38 cellular contexts compared by ENCODE assay signal in genomic region chr11:8926236-8926635, GRCh38. TPM values are rescaled to one million over a fixed set of nuclear protein-coding genes. Genes with fewer than 3 reads are reported as not detected.
DNase-seq lines count a peak whose midpoint lies in the region; ATAC-seq and TF ChIP-seq lines count a peak whose summit lies in the region.
"Had no signal": no experiment of that assay in that cellular context is flagged by ENCODE, and none has a peak within 500 bp of the region (broad histone marks: within the 10 kb centered on the region; RNA-seq: fewer than 3 reads in every experiment).

No MANE protein-coding gene starts in this region.

- intact Hi-C loops in MCF 10A (cut with micrococcal nuclease) (no loop called here), breast epithelium (cut with DNase I; ENCODE audit: low total_unique reads) (no loop called here), esophagus muscularis mucosa (cut with DNase I) (no loop called here)

- H3K27ac ChIP-seq in breast epithelium (no peak overlapping the region), esophagus muscularis mucosa (replicated peaks in 1 of 4) (no peak overlapping the region), upper lobe of left lung (no peak overlapping the region)
- H3K27ac ChIP-seq: 22Rv1; A549; BLaER1; BLaER1 treated with 17β-estradiol and CSF1 and Interleukin-3, amounts not matched to agents 10 nM and 100 nM; C4-2B had no signal

- H3K4me3 Mint-ChIP-seq in MCF 10A (ENCODE audit: unreplicated experiment): no peak overlapping the region
- no peak overlapping the region for H3K4me3 Mint-ChIP-seq in osteocyte (ENCODE audit: unreplicated experiment)
- no peak overlapping the region for H3K4me3 Mint-ChIP-seq in activated naive CD4-positive, alpha-beta T cell treated with anti-CD3 and anti-CD28 coated beads, Interleukin-2, amount 10 ng/mL, durations not matched to agents 7 days and 5 days
- H3K4me3 Mint-ChIP-seq: B cell; CD14-positive monocyte; CD4-positive, alpha-beta memory T cell; CD4-positive, alpha-beta T cell; CD4-positive, CD25-positive, alpha-beta regulatory T cell; CD8-positive, alpha-beta memory T cell; CD8-positive, alpha-beta T cell had no signal

- no TSS peak for BruUV-seq in MCF 10A (replicated peaks; lab: Mats Ljungman, UMichigan)

- H3K9me3 ChIP-seq in breast epithelium (no peaks in the 10 kb centered on the region), esophagus muscularis mucosa (no peaks in the 10 kb centered on the region), upper lobe of left lung (no peaks in the 10 kb centered on the region)
- H3K9me3 ChIP-seq: A549; BE2C; BLaER1; BLaER1 treated with 17β-estradiol and CSF1 and Interleukin-3, amounts not matched to agents 10 nM and 100 nM; Caco-2 had no signal

- WGBS in esophagus muscularis mucosa: 96% methylated on average over 5 of the region's 5 CpGs
- 94% methylated on average over 5 of the region's 5 CpGs; no CpG with 5 or more reads in 1 of the 2 donors for WGBS in upper lobe of left lung, 2 donors

- CTCF ChIA-PET in MCF 10A (lab: Yijun Ruan, JAX): interaction anchor here (1.0 to 2.1 kb wide), 3 partner anchors 11 to 211 kb away, joined by 6 to 8 read pairs (median 7); no protein-coding TSS in a partner anchor
- CTCF ChIA-PET in activated naive CD4-positive, alpha-beta T cell treated with anti-CD3 and anti-CD28 coated beads, Interleukin-2, amount 10 ng/mL, durations not matched to agents 7 days and 5 days (lab: Charles Lee): interaction anchor here (1.4 kb wide), 1 partner anchor 11 kb away, joined by 4 read pairs; no protein-coding TSS in a partner anchor

- H3K36me3 ChIP-seq in breast epithelium: no peaks in the 10 kb centered on the region
- peaks cover 19 to 44% (median 34%) of the 10 kb centered on the region in 4 donors for H3K36me3 ChIP-seq in esophagus muscularis mucosa
- peaks cover 0 to 20% (median 16%) of the 10 kb centered on the region in 4 donors for H3K36me3 ChIP-seq in upper lobe of left lung
- H3K36me3 ChIP-seq: BE2C had no signal

- H3K27me3 Mint-ChIP-seq in MCF 10A (ENCODE audit: insufficient read depth, unreplicated experiment): no peaks in the 10 kb centered on the region
- no peaks in the 10 kb centered on the region for H3K27me3 Mint-ChIP-seq in osteocyte (ENCODE audit: unreplicated experiment)
- H3K27me3 Mint-ChIP-seq in activated naive CD4-positive, alpha-beta T cell treated with anti-CD3 and anti-CD28 coated beads, Interleukin-2, amount 10 ng/mL, durations not matched to agents 7 days and 5 days: no peaks in the 10 kb centered on the region
- H3K27me3 Mint-ChIP-seq: B cell; CD4-positive, alpha-beta memory T cell; CD4-positive, alpha-beta T cell; CD4-positive, CD25-positive, alpha-beta regulatory T cell had no signal

- H3K27me3 ChIP-seq in breast epithelium (no peaks in the 10 kb centered on the region), esophagus muscularis mucosa (no peaks in the 10 kb centered on the region), upper lobe of left lung (no peaks in the 10 kb centered on the region)
- H3K27me3 ChIP-seq: BE2C; BLaER1; BLaER1 treated with 17β-estradiol and CSF1 and Interleukin-3, amounts not matched to agents 10 nM and 100 nM had no signal

- POLR2A ChIA-PET in MCF 10A (lab: Yijun Ruan, JAX): interaction anchor here (1.7 kb wide), 1 partner anchor 38 kb away, joined by 5 read pairs; the partner anchor contains the start of gene TMEM9B

- no peak for ATAC-seq in upper lobe of left lung (ENCODE audit: low FRiP score in 2 of 2)
- ATAC-seq: A549; CD8-positive, alpha-beta T cell had no signal

- TF ChIP-seq EP300 in esophagus muscularis mucosa (IDR thresholded peaks at IDR 0.05) (no peak), upper lobe of left lung (IDR thresholded peaks at IDR 0.05) (no peak)

- H3K4me3 ChIP-seq in breast epithelium (no peak overlapping the region), esophagus muscularis mucosa (no peak overlapping the region), upper lobe of left lung (no peak overlapping the region)
- H3K4me3 ChIP-seq: A549; BLaER1; BLaER1 treated with 17β-estradiol and CSF1 and Interleukin-3, amounts not matched to agents 10 nM and 100 nM had no signal

- peaks cover 4% of the 10 kb centered on the region for H3K4me1 Mint-ChIP-seq in MCF 10A (ENCODE audit: insufficient read depth, unreplicated experiment)
- H3K4me1 Mint-ChIP-seq in osteocyte (ENCODE audit: unreplicated experiment): peaks cover 10% of the 10 kb centered on the region
- no peaks in the 10 kb centered on the region for H3K4me1 Mint-ChIP-seq in activated naive CD4-positive, alpha-beta T cell treated with anti-CD3 and anti-CD28 coated beads, Interleukin-2, amount 10 ng/mL, durations not matched to agents 7 days and 5 days
- H3K4me1 Mint-ChIP-seq: B cell; CD4-positive, alpha-beta memory T cell; CD4-positive, CD25-positive, alpha-beta regulatory T cell; CD8-positive, alpha-beta memory T cell had no signal

- H3K9me3 Mint-ChIP-seq in MCF 10A (ENCODE audit: unreplicated experiment) (no peaks in the 10 kb centered on the region), osteocyte (ENCODE audit: unreplicated experiment) (no peaks in the 10 kb centered on the region)
- H3K9me3 Mint-ChIP-seq in activated naive CD4-positive, alpha-beta T cell treated with anti-CD3 and anti-CD28 coated beads, Interleukin-2, amount 10 ng/mL, durations not matched to agents 7 days and 5 days: no peaks in the 10 kb centered on the region
- H3K9me3 Mint-ChIP-seq: CD4-positive, alpha-beta T cell; CD4-positive, CD25-positive, alpha-beta regulatory T cell; CD8-positive, alpha-beta memory T cell; CD8-positive, alpha-beta T cell had no signal

- H3K4me1 ChIP-seq in breast epithelium (no peaks in the 10 kb centered on the region), esophagus muscularis mucosa (no peaks in the 10 kb centered on the region), upper lobe of left lung (no peaks in the 10 kb centered on the region)
- H3K4me1 ChIP-seq: A549, BE2C, BLaER1 had no signal

- peak overlapping the region; percentile 31 for H3K27ac Mint-ChIP-seq in MCF 10A (ENCODE audit: low read depth, unreplicated experiment)
- H3K27ac Mint-ChIP-seq in osteocyte (ENCODE audit: unreplicated experiment): no peak overlapping the region
- H3K27ac Mint-ChIP-seq in activated naive CD4-positive, alpha-beta T cell treated with anti-CD3 and anti-CD28 coated beads, Interleukin-2, amount 10 ng/mL, durations not matched to agents 7 days and 5 days: no peak overlapping the region
- H3K27ac Mint-ChIP-seq: B cell; CD4-positive, alpha-beta T cell; CD4-positive, CD25-positive, alpha-beta regulatory T cell; CD8-positive, alpha-beta memory T cell; CD8-positive, alpha-beta T cell had no signal

- no peak for TF ChIP-seq POLR2A in breast epithelium (IDR thresholded peaks at IDR 0.05)
- no peak for TF ChIP-seq POLR2A in esophagus muscularis mucosa (IDR thresholded peaks at IDR 0.05; ENCODE audit: low read depth)
- no peak for TF ChIP-seq POLR2A in upper lobe of left lung (IDR thresholded peaks at IDR 0.05)

- no peak for TF ChIP-seq CTCF in MCF 10A (IDR thresholded peaks at IDR 0.05; ENCODE audit: unreplicated experiment)
- TF ChIP-seq CTCF in breast epithelium (IDR thresholded peaks at IDR 0.05): no peak
- no peak for TF ChIP-seq CTCF in esophagus muscularis mucosa (IDR thresholded peaks at IDR 0.05)
- TF ChIP-seq CTCF in osteocyte (IDR thresholded peaks at IDR 0.05): no peak
- TF ChIP-seq CTCF in upper lobe of left lung (IDR thresholded peaks at IDR 0.05): no peak

- H3K36me3 Mint-ChIP-seq in MCF 10A (ENCODE audit: insufficient read depth, unreplicated experiment) (peaks cover 23% of the 10 kb centered on the region), osteocyte (ENCODE audit: unreplicated experiment) (peaks cover 22% of the 10 kb centered on the region)
- peaks cover 9% of the 10 kb centered on the region for H3K36me3 Mint-ChIP-seq in activated naive CD4-positive, alpha-beta T cell treated with anti-CD3 and anti-CD28 coated beads, Interleukin-2, amount 10 ng/mL, durations not matched to agents 7 days and 5 days

- DNase-seq in MCF 10A (ENCODE audit: unreplicated experiment) (no peak), breast epithelium (ENCODE audit: low spot score in 2 of 2) (no peak), ecto neural progenitor cell (ENCODE audit: low spot score) (peak; percentile 14), esophagus muscularis mucosa (ENCODE audit: extremely low spot score) (peak; percentile 82), osteocyte (ENCODE audit: extremely low spot score, unreplicated experiment) (peak; percentile 54), upper lobe of left lung (no peak), epidermal melanocyte (ENCODE audit: insufficient read length, low spot score) (no peak)
- no peak for DNase-seq in activated naive CD4-positive, alpha-beta T cell treated with anti-CD3 and anti-CD28 coated beads, Interleukin-2, amount 10 ng/mL, durations not matched to agents 7 days and 5 days
- DNase-seq: 8988T; ACHN; AML-193; BE2C; C1 segment of cervical spinal cord; Caco-2; Calu3; CD4-positive, alpha-beta memory T cell; CD4-positive, alpha-beta T cell; CD4-positive, CD25-positive, alpha-beta regulatory T cell; CD8-positive, alpha-beta memory T cell; CD8-positive, alpha-beta T cell; COR-L47; DMS 273 treated with DMSO at 0.1 percent for 48 hours; DMS153; DMS53; DMS79; DMS79 treated with DMSO at 0.1 percent for 48 hours; DND-41; EL had no signal

RNA-seq across cellular contexts. Expression of gene C11orf16, which starts 6.5 kb away (rescaled TPM):
- total RNA-seq in MCF 10A (2022): not detected in 2 replicates
- not detected for total RNA-seq in breast epithelium
- not detected for total RNA-seq in esophagus muscularis mucosa
- total RNA-seq in osteocyte: not detected in 2 replicates
- 10 to 100 TPM in 2 of 6 donors, 1 to 10 TPM in 3, not detected in 1; 4.3 to 13.6 (median 7.8) TPM for total RNA-seq in upper lobe of left lung
- total RNA-seq: A673; B cell; Caco-2; Calu3; CD4-positive, alpha-beta memory T cell; CD4-positive, alpha-beta T cell; CD4-positive, CD25-positive, alpha-beta regulatory T cell; CD8-positive, alpha-beta memory T cell; CD8-positive, alpha-beta T cell; Daoy had no signal

RNA-seq across cellular contexts. Expression of gene AKIP1, which starts 15.2 kb away (rescaled TPM):
- 64.6 and 67.6 TPM in 2 replicates for total RNA-seq in MCF 10A (2022)
- 10 to 100 TPM; 19.2 to 29.0 (median 27.5) TPM for total RNA-seq in breast epithelium
- total RNA-seq in esophagus muscularis mucosa: 10 to 100 TPM; 30.5 to 56.4 (median 41.7) TPM
- 28.8 and 32.6 TPM in 2 replicates for total RNA-seq in osteocyte
- total RNA-seq in upper lobe of left lung: 10 to 100 TPM; 17.4 to 31.8 (median 23.1) TPM

RNA-seq across cellular contexts. Expression of gene ASCL3, which starts 16.6 kb away (rescaled TPM):
- total RNA-seq in MCF 10A (2022): not detected in 2 replicates
- not detected for total RNA-seq in breast epithelium
- total RNA-seq in esophagus muscularis mucosa: not detected
- total RNA-seq in osteocyte: not detected in 2 replicates
- total RNA-seq in upper lobe of left lung: not detected
- total RNA-seq: A172; A673; B cell; Caco-2; Calu3; CD4-positive, alpha-beta memory T cell; CD4-positive, alpha-beta T cell; CD4-positive, CD25-positive, alpha-beta regulatory T cell; CD8-positive, alpha-beta memory T cell; CD8-positive, alpha-beta T cell; Daoy had no signal

RNA-seq across cellular contexts. Expression of gene TMEM9B, which starts 38.0 kb away (rescaled TPM):
- 30.0 and 35.3 TPM in 2 replicates for total RNA-seq in MCF 10A (2022)
- total RNA-seq in breast epithelium: 10 to 100 TPM; 37.1 to 68.8 (median 47.5) TPM
- total RNA-seq in esophagus muscularis mucosa: 10 to 100 TPM; 13.3 to 24.4 (median 20.5) TPM
- total RNA-seq in osteocyte: 33.4 and 35.9 TPM in 2 replicates
- total RNA-seq in upper lobe of left lung: 10 to 100 TPM; 23.0 to 86.6 (median 56.0) TPM

Comparison
In these comparisons a context has a peak if more than half of its experiments do, and no peak if none do; other contexts are left out.
1. DNase-seq: peak in ecto neural progenitor cell (single experiment), esophagus muscularis mucosa (single experiment) and osteocyte (single experiment); none in MCF 10A (single experiment), breast epithelium (0 of 2), upper lobe of left lung (0 of 2), activated naive CD4-positive, alpha-beta T cell treated with anti-CD3 and anti-CD28 coated beads, Interleukin-2, amount 10 ng/mL, durations not matched to agents 7 days and 5 days (single experiment) and epidermal melanocyte (single experiment).